In genomic region chr6:39076993-39077535, GRCh38 we compare ENCODE assay signal across 24 cellular contexts. TPM values are rescaled to one million over a fixed set of nuclear protein-coding genes. Genes with fewer than 3 reads are reported as not detected.
DNase-seq lines count a peak whose midpoint lies in the region; ATAC-seq and TF ChIP-seq lines count a peak whose summit lies in the region.
"Had no signal": no experiment of that assay in that cellular context is flagged by ENCODE, and none has a peak within 500 bp of the region (broad histone marks: within the 10 kb centered on the region; RNA-seq: fewer than 3 reads in every experiment).

No MANE protein-coding gene starts in this region.

- H3K4me2 ChIP-seq in BLaER1 = 0 out of 2 replicates have a peak overlapping the region, but pooled peaks have one; percentile 0
- H3K4me2 ChIP-seq: A549, PC-9 had no signal

- H3K9ac ChIP-seq in BLaER1 = no peak overlapping the region

- intact Hi-C loops in activated CD8-positive, alpha-beta T cell treated with anti-CD3 and anti-CD28 coated beads for 36 hours (cut with micrococcal nuclease) = no loop called here
- intact Hi-C loops in activated naive CD4-positive, alpha-beta T cell treated with anti-CD3 and anti-CD28 coated beads for 36 hours (cut with micrococcal nuclease) = no loop called here

- H3K27ac Mint-ChIP-seq in activated CD8-positive, alpha-beta T cell treated with anti-CD3 and anti-CD28 coated beads for 36 hours = no peak overlapping the region
- H3K27ac Mint-ChIP-seq in activated CD8-positive, alpha-beta T cell treated with anti-CD3 and anti-CD28 coated beads, Interleukin-2, amount 10 ng/mL, durations not matched to agents 7 days and 5 days = no peak overlapping the region
- H3K27ac Mint-ChIP-seq in activated naive CD4-positive, alpha-beta T cell treated with anti-CD3 and anti-CD28 coated beads for 36 hours = no peak overlapping the region
- H3K27ac Mint-ChIP-seq: B cell had no signal

- no peaks in the 10 kb centered on the region for H3K9me3 Mint-ChIP-seq in activated CD8-positive, alpha-beta T cell treated with anti-CD3 and anti-CD28 coated beads for 36 hours
- no peaks in the 10 kb centered on the region for H3K9me3 Mint-ChIP-seq in activated CD8-positive, alpha-beta T cell treated with anti-CD3 and anti-CD28 coated beads, Interleukin-2, amount 10 ng/mL, durations not matched to agents 7 days and 5 days (ENCODE audit: insufficient read depth)
- no peaks in the 10 kb centered on the region for H3K9me3 Mint-ChIP-seq in activated naive CD4-positive, alpha-beta T cell treated with anti-CD3 and anti-CD28 coated beads for 36 hours

- H3K4me3 ChIP-seq in BLaER1 = no peak overlapping the region
- H3K4me3 ChIP-seq in WERI-Rb-1 (ENCODE audit: low read depth, low read length) = no peak overlapping the region
- no peak overlapping the region for H3K4me3 ChIP-seq in foreskin fibroblast (ENCODE audit: low read depth in 1 of 2, low read length in 2 of 2)
- H3K4me3 ChIP-seq: A549, PC-9 had no signal

- no peaks in the 10 kb centered on the region for H3K36me3 ChIP-seq in BLaER1
- H3K36me3 ChIP-seq in WERI-Rb-1 = no peaks in the 10 kb centered on the region

- H3K9me3 ChIP-seq in BLaER1 = no peaks in the 10 kb centered on the region
- no peaks in the 10 kb centered on the region for H3K9me3 ChIP-seq in WERI-Rb-1 (ENCODE audit: severe bottlenecking)
- H3K9me3 ChIP-seq: A549 had no signal

- no peak for TF ChIP-seq CTCF in activated CD8-positive, alpha-beta T cell treated with anti-CD3 and anti-CD28 coated beads for 36 hours (IDR thresholded peaks at IDR 0.05)
- TF ChIP-seq CTCF in GM13976 (IDR thresholded peaks at IDR 0.05; ENCODE audit: borderline replicate concordance, control extremely low read depth, extremely low read depth, insufficient read depth, missing control alignments) = no peak
- TF ChIP-seq CTCF in WERI-Rb-1 (IDR thresholded peaks at IDR 0.05; ENCODE audit: low read depth, low read length) = no peak
- TF ChIP-seq CTCF in foreskin fibroblast (IDR thresholded peaks at IDR 0.05; ENCODE audit: low read depth, low read length) = no peak

- peaks cover 9% of the 10 kb centered on the region for H3K4me1 Mint-ChIP-seq in activated CD8-positive, alpha-beta T cell treated with anti-CD3 and anti-CD28 coated beads for 36 hours (ENCODE audit: low read depth)
- no peaks in the 10 kb centered on the region for H3K4me1 Mint-ChIP-seq in activated CD8-positive, alpha-beta T cell treated with anti-CD3 and anti-CD28 coated beads, Interleukin-2, amount 10 ng/mL, durations not matched to agents 7 days and 5 days (ENCODE audit: low read depth)
- H3K4me1 Mint-ChIP-seq in activated naive CD4-positive, alpha-beta T cell treated with anti-CD3 and anti-CD28 coated beads for 36 hours (ENCODE audit: low read depth) = no peaks in the 10 kb centered on the region
- H3K4me1 Mint-ChIP-seq: B cell had no signal

- 0 out of 2 replicates have a peak, but pooled peaks cover 11% of the 10 kb centered on the region for H3K4me1 ChIP-seq in BLaER1
- H3K4me1 ChIP-seq: A549 had no signal

- no peaks in the 10 kb centered on the region for H3K27me3 ChIP-seq in BLaER1
- no peaks in the 10 kb centered on the region for H3K27me3 ChIP-seq in WERI-Rb-1 (ENCODE audit: insufficient read depth, low read depth, severe bottlenecking)

- in situ Hi-C loops in GM13976 (cut with MboI; ENCODE audit: low sequenced_read_pairs, unreplicated experiment) = no loop called here

- CTCF ChIA-PET in activated CD8-positive, alpha-beta T cell treated with anti-CD3 and anti-CD28 coated beads for 36 hours (lab: Charles Lee) = interaction anchor here (0.9 kb wide), 1 partner anchor 205 kb away, joined by 3 read pairs; no protein-coding TSS in a partner anchor
- CTCF ChIA-PET in activated CD8-positive, alpha-beta T cell treated with anti-CD3 and anti-CD28 coated beads, Interleukin-2, amount 10 ng/mL, durations not matched to agents 7 days and 5 days (lab: Charles Lee) = no interaction called here
- CTCF ChIA-PET in activated naive CD4-positive, alpha-beta T cell treated with anti-CD3 and anti-CD28 coated beads for 36 hours (lab: Charles Lee) = no interaction called here

- no peaks in the 10 kb centered on the region for H3K27me3 Mint-ChIP-seq in activated CD8-positive, alpha-beta T cell treated with anti-CD3 and anti-CD28 coated beads for 36 hours
- H3K27me3 Mint-ChIP-seq in activated CD8-positive, alpha-beta T cell treated with anti-CD3 and anti-CD28 coated beads, Interleukin-2, amount 10 ng/mL, durations not matched to agents 7 days and 5 days (ENCODE audit: low read depth) = no peaks in the 10 kb centered on the region
- H3K27me3 Mint-ChIP-seq in activated naive CD4-positive, alpha-beta T cell treated with anti-CD3 and anti-CD28 coated beads for 36 hours (ENCODE audit: low read depth) = no peaks in the 10 kb centered on the region

- H3K27ac ChIP-seq in BLaER1 (no peak overlapping the region), WERI-Rb-1 (no peak overlapping the region)
- H3K27ac ChIP-seq: A549, PC-9 had no signal

- POLR2A ChIA-PET in activated CD8-positive, alpha-beta T cell treated with anti-CD3 and anti-CD28 coated beads for 36 hours (lab: Charles Lee) = interaction anchor here (1.6 kb wide), 1 partner anchor 16 kb away, joined by 4 read pairs; no protein-coding TSS in a partner anchor
- POLR2A ChIA-PET in activated CD8-positive, alpha-beta T cell treated with anti-CD3 and anti-CD28 coated beads, Interleukin-2, amount 10 ng/mL, durations not matched to agents 7 days and 5 days (lab: Charles Lee) = no interaction called here

- no peaks in the 10 kb centered on the region for H4K20me1 ChIP-seq in BLaER1

- peak; percentile 34 for ATAC-seq in activated CD8-positive, alpha-beta T cell treated with anti-CD3 and anti-CD28 coated beads for 36 hours
- ATAC-seq in activated CD8-positive, alpha-beta T cell treated with anti-CD3 and anti-CD28 coated beads, Interleukin-2, amount 10 ng/mL, durations not matched to agents 7 days and 5 days = no peak
- no peak for ATAC-seq in HG03521 (IDR thresholded peaks at IDR 0.05; ENCODE audit: unreplicated experiment)
- ATAC-seq: A549 had no signal

- no peaks in the 10 kb centered on the region for H3K36me3 Mint-ChIP-seq in activated CD8-positive, alpha-beta T cell treated with anti-CD3 and anti-CD28 coated beads for 36 hours (ENCODE audit: low read depth)
- H3K36me3 Mint-ChIP-seq in activated CD8-positive, alpha-beta T cell treated with anti-CD3 and anti-CD28 coated beads, Interleukin-2, amount 10 ng/mL, durations not matched to agents 7 days and 5 days (ENCODE audit: low read depth) = no peaks in the 10 kb centered on the region
- H3K36me3 Mint-ChIP-seq in activated naive CD4-positive, alpha-beta T cell treated with anti-CD3 and anti-CD28 coated beads for 36 hours (ENCODE audit: low read depth) = no peaks in the 10 kb centered on the region

- peak; percentile 22 for DNase-seq in activated CD8-positive, alpha-beta T cell treated with anti-CD3 and anti-CD28 coated beads for 36 hours
- no peak for DNase-seq in activated CD8-positive, alpha-beta T cell treated with anti-CD3 and anti-CD28 coated beads, Interleukin-2, amount 10 ng/mL, durations not matched to agents 7 days and 5 days
- DNase-seq in GM13976 (ENCODE audit: low spot score) (peak; percentile 35), WERI-Rb-1 (peak; percentile 84), foreskin fibroblast (no peak)
- no peak for DNase-seq in activated naive CD4-positive, alpha-beta T cell treated with anti-CD3 and anti-CD28 coated beads for 36 hours
- DNase-seq: EL, GF-D8, KBM-7, MM.1S, NCI-H1048, NCI-H1417 treated with DMSO at 0.1 percent for 48 hours, NCI-H187, NCI-H446, NCI-H69, PC-9, RPMI8226, SHP77 had no signal

- H3K4me3 Mint-ChIP-seq in activated CD8-positive, alpha-beta T cell treated with anti-CD3 and anti-CD28 coated beads for 36 hours = no peak overlapping the region
- no peak overlapping the region for H3K4me3 Mint-ChIP-seq in activated CD8-positive, alpha-beta T cell treated with anti-CD3 and anti-CD28 coated beads, Interleukin-2, amount 10 ng/mL, durations not matched to agents 7 days and 5 days
- H3K4me3 Mint-ChIP-seq in activated naive CD4-positive, alpha-beta T cell treated with anti-CD3 and anti-CD28 coated beads for 36 hours = no peak overlapping the region
- H3K4me3 Mint-ChIP-seq: B cell had no signal

RNA-seq across cellular contexts. Expression of gene GLP1R, which starts 28.5 kb away (rescaled TPM):
- total RNA-seq in activated CD8-positive, alpha-beta T cell treated with anti-CD3 and anti-CD28 coated beads for 36 hours = 1 to 10 TPM in 1 of 2 experiments, under 1 TPM in 1; 0.81 to 1.1 TPM
- total RNA-seq in activated CD8-positive, alpha-beta T cell treated with anti-CD3 and anti-CD28 coated beads, Interleukin-2, amount 10 ng/mL, durations not matched to agents 7 days and 5 days = not detected
- under 1 TPM; 0.07 to 0.12 TPM for total RNA-seq in activated naive CD4-positive, alpha-beta T cell treated with anti-CD3 and anti-CD28 coated beads for 36 hours
- total RNA-seq: B cell, H4, HT1080, PC-9 had no signal

RNA-seq across cellular contexts. Expression of gene SAYSD1, which starts 37.9 kb away (rescaled TPM):
- total RNA-seq in activated CD8-positive, alpha-beta T cell treated with anti-CD3 and anti-CD28 coated beads for 36 hours = 10 to 100 TPM; 16.0 to 16.8 TPM
- total RNA-seq in activated CD8-positive, alpha-beta T cell treated with anti-CD3 and anti-CD28 coated beads, Interleukin-2, amount 10 ng/mL, durations not matched to agents 7 days and 5 days = 10 to 100 TPM; 11.0 to 11.8 TPM
- 10 to 100 TPM; 13.7 to 13.8 TPM for total RNA-seq in activated naive CD4-positive, alpha-beta T cell treated with anti-CD3 and anti-CD28 coated beads for 36 hours

Comparison
In these comparisons a context has a peak if more than half of its experiments do, and no peak if none do; other contexts are left out.
1. DNase-seq: peak in activated CD8-positive, alpha-beta T cell treated with anti-CD3 and anti-CD28 coated beads for 36 hours (single experiment), GM13976 (single experiment) and WERI-Rb-1 (single experiment); none in activated CD8-positive, alpha-beta T cell treated with anti-CD3 and anti-CD28 coated beads, Interleukin-2, amount 10 ng/mL, durations not matched to agents 7 days and 5 days (single experiment), foreskin fibroblast (0 of 2) and activated naive CD4-positive, alpha-beta T cell treated with anti-CD3 and anti-CD28 coated beads for 36 hours (single experiment).